Comparison of ENCODE assay signal across 9 cellular contexts in the genomic region with DNA sequence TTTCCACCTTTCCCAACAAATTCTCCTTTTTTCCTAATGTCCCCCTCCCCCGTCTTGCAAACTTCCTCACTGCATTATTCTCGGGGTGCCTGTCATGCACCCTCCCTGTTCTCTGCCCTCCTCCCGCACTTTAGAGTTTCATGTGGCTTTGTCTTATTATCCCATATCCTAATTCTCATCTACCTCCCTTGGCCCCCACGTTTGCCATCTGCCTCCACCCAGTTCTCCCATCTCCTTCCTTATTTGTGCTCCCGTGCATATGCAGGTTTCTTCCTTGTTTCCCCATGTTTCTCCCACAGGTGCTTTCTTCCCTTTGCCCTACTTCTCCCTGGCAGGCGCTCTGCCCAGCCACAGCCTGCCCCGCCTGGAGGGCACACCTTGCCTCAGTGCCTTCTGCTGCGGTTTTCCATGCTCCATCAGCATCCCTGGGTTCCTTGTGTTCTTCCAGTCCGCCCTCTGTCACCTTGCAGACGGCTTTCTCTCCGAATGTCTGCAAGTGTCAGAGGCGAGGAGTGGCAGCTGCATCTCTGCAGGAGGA. TPM values are rescaled to one million over a fixed set of nuclear protein-coding genes. Genes with fewer than 3 reads are reported as not detected.
DNase-seq lines count a peak whose midpoint lies in the region; ATAC-seq and TF ChIP-seq lines count a peak whose summit lies in the region.
"Had no signal": no experiment of that assay in that cellular context is flagged by ENCODE, and none has a peak within 500 bp of the region (broad histone marks: within the 10 kb centered on the region; RNA-seq: fewer than 3 reads in every experiment).

No MANE protein-coding gene starts in this region.

- H3K9me3 ChIP-seq in right atrium auricular region (no peaks in the 10 kb centered on the region), mesodermal cell (ENCODE audit: control insufficient read depth, low read length) (no peaks in the 10 kb centered on the region), uterus (no peaks in the 10 kb centered on the region)

- H3K27me3 ChIP-seq in right atrium auricular region: no peaks in the 10 kb centered on the region
- H3K27me3 ChIP-seq in brain microvascular endothelial cell (replicated peaks): no peaks in the 10 kb centered on the region
- no peaks in the 10 kb centered on the region for H3K27me3 ChIP-seq in uterus

- ATAC-seq in left cardiac atrium: no peak
- no peak for ATAC-seq in HG03025 (IDR thresholded peaks at IDR 0.05; ENCODE audit: low FRiP score, unreplicated experiment)
- ATAC-seq in GM21367 (IDR thresholded peaks at IDR 0.05; ENCODE audit: unreplicated experiment): no peak

- in situ Hi-C loops in brain microvascular endothelial cell (cut with HindIII; ENCODE audit: low pct_ligation_motif_present, low sequenced_read_pairs): no loop called here

- DNase-seq in right atrium auricular region (ENCODE audit: low spot score): no peak
- no peak for DNase-seq in left cardiac atrium
- no peak for DNase-seq in brain microvascular endothelial cell
- no peak for DNase-seq in uterus
- no peak for DNase-seq in midbrain (lab: John Stamatoyannopoulos, UW)
- DNase-seq: cerebellar nuclear complex had no signal

- peaks cover 0 to 33% of the 10 kb centered on the region in 2 donors for H3K4me1 ChIP-seq in right atrium auricular region
- H3K4me1 ChIP-seq in mesodermal cell (ENCODE audit: control insufficient read depth, insufficient read depth, low read length, poor library complexity, severe bottlenecking): peaks cover 18% of the 10 kb centered on the region
- no peaks in the 10 kb centered on the region for H3K4me1 ChIP-seq in uterus

- no peak for TF ChIP-seq CTCF in right atrium auricular region (IDR thresholded peaks at IDR 0.05)
- TF ChIP-seq CTCF in brain microvascular endothelial cell (IDR thresholded peaks at IDR 0.05; ENCODE audit: low read depth, low read length, missing control alignments): no peak
- no peak for TF ChIP-seq CTCF in uterus (IDR thresholded peaks at IDR 0.05)

- H3K27ac ChIP-seq in right atrium auricular region (no peak overlapping the region), brain microvascular endothelial cell (no peak overlapping the region), mesodermal cell (ENCODE audit: low read depth, low read length, severe bottlenecking) (no peak overlapping the region), uterus (peak overlapping the region in 1 of 2 donors; percentile 86)

- no peaks in the 10 kb centered on the region for H3K36me3 ChIP-seq in right atrium auricular region
- H3K36me3 ChIP-seq in brain microvascular endothelial cell (replicated peaks): no peaks in the 10 kb centered on the region
- H3K36me3 ChIP-seq in mesodermal cell (ENCODE audit: control insufficient read depth, insufficient read depth, low read length): peaks cover 25% of the 10 kb centered on the region
- H3K36me3 ChIP-seq in uterus: no peaks in the 10 kb centered on the region

- H3K4me3 ChIP-seq in right atrium auricular region (peak overlapping the region; percentile 77 to 80), brain microvascular endothelial cell (ENCODE audit: low read depth, low read length) (peak overlapping the region; percentile 6), mesodermal cell (ENCODE audit: extremely low read depth, insufficient read depth, low read length, poor library complexity, severe bottlenecking) (peak overlapping the region; percentile 84), uterus (peak overlapping the region; percentile 75 to 95)

- WGBS in mesodermal cell (ENCODE audit: insufficient coverage in 2 of 2), 2 experiments: 59 to 75% methylated on average over 12 of the region's 12 CpGs

- intact Hi-C loops in left cardiac atrium (cut with DNase I): loop anchor here in 1 of 2 donors (5.0 kb wide), 1 partner anchor 110 kb away; no protein-coding TSS in a partner anchor
- intact Hi-C loops in uterus (cut with DNase I; ENCODE audit: low total_unique reads): no loop called here

- TF ChIP-seq POLR2A in uterus (IDR thresholded peaks at IDR 0.05): no peak

RNA-seq across cellular contexts. Expression of a gene that starts 1.5 kb away (rescaled TPM):
- total RNA-seq in right atrium auricular region (10 to 100 TPM; 10.0 to 14.1 TPM), left cardiac atrium (10 to 100 TPM in 1 of 2 donors, 1 to 10 TPM in 1; 9.0 to 11.2 TPM), uterus (10 to 100 TPM; 20.0 to 47.4 (median 27.6) TPM)
- polyA plus RNA-seq in mesodermal cell (2013, experiment 1 of 2): 15.3 TPM
- polyA plus RNA-seq in mesodermal cell (2013, experiment 2 of 2): 14.3 TPM

Comparison
In these comparisons a context has a peak if more than half of its experiments do, and no peak if none do; other contexts are left out.
1. H3K4me3 ChIP-seq: peak in every context shown above with its lines; median percentile 85 in uterus; 84 in mesodermal cell; 78 in right atrium auricular region; 6 in brain microvascular endothelial cell.